In the genomic region with DNA sequence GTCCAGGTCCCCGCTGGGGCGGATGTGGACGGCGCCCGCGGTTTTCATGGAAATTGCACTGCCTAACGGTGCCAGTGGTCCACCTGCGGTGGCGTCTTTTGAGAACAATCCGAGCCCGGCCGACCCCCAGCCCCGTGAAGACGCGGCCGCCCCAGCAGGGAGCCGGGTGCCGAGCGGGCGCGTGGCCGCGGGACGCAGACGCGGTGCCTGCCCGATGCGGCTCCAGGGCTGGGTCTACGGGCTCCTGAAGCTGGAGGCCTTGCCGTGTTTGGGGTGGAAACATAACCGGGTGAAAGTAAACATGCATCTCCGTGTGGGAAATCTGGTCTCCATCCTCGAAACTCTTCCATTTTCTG, we compare ENCODE assay signal across 8 cellular contexts. TPM values are rescaled to one million over a fixed set of nuclear protein-coding genes. Genes with fewer than 3 reads are reported as not detected.
DNase-seq lines count a peak whose midpoint lies in the region; ATAC-seq lines count a peak whose summit lies in the region.

No MANE protein-coding gene starts in this region.

- peak overlapping the region; percentile 36 to 66 for H3K27ac ChIP-seq in esophagus (ENCODE audit: low read depth in 2 of 2, low read length in 1 of 2)

- H3K9me3 ChIP-seq in esophagus (ENCODE audit: control insufficient read depth in 2 of 2, insufficient read depth in 1 of 2, low read depth in 1 of 2, low read length in 1 of 2): no peaks in the 10 kb centered on the region
- H3K9me3 ChIP-seq in neuron (ENCODE audit: low read length): no peaks in the 10 kb centered on the region

- H3K4me1 ChIP-seq in esophagus (ENCODE audit: control insufficient read depth in 2 of 2, insufficient read depth in 2 of 2, low read length in 1 of 2) (peaks cover 0 to 9% of the 10 kb centered on the region in 2 donors), neuron (ENCODE audit: insufficient read depth, low read length) (peaks cover 17% of the 10 kb centered on the region)

- H3K27ac Mint-ChIP-seq in activated naive CD4-positive, alpha-beta T cell treated with anti-CD3 and anti-CD28 coated beads, Interleukin-2, amount 10 ng/mL, durations not matched to agents 7 days and 5 days: peak overlapping the region; percentile 89

- no peaks in the 10 kb centered on the region for H3K27me3 ChIP-seq in esophagus (ENCODE audit: control insufficient read depth in 1 of 2, insufficient read depth in 2 of 2, low read length in 2 of 2)
- H3K27me3 ChIP-seq in neuron (ENCODE audit: insufficient read depth, low read length): peaks cover 6% of the 10 kb centered on the region

- H3K9me3 Mint-ChIP-seq in activated naive CD4-positive, alpha-beta T cell treated with anti-CD3 and anti-CD28 coated beads, Interleukin-2, amount 10 ng/mL, durations not matched to agents 7 days and 5 days: peaks cover 8% of the 10 kb centered on the region

- peaks cover 40% of the 10 kb centered on the region for H3K36me3 Mint-ChIP-seq in activated naive CD4-positive, alpha-beta T cell treated with anti-CD3 and anti-CD28 coated beads, Interleukin-2, amount 10 ng/mL, durations not matched to agents 7 days and 5 days

- H3K4me3 ChIP-seq in esophagus (ENCODE audit: low read depth in 1 of 2, low read length in 2 of 2): peak overlapping the region; percentile 69 to 75
- peak overlapping the region; percentile 67 for H3K4me3 ChIP-seq in neuron (ENCODE audit: low read length)

- peaks cover 4% of the 10 kb centered on the region for H3K27me3 Mint-ChIP-seq in activated naive CD4-positive, alpha-beta T cell treated with anti-CD3 and anti-CD28 coated beads, Interleukin-2, amount 10 ng/mL, durations not matched to agents 7 days and 5 days

- peak; percentile 57 for DNase-seq in activated naive CD4-positive, alpha-beta T cell treated with anti-CD3 and anti-CD28 coated beads, Interleukin-2, amount 10 ng/mL, durations not matched to agents 7 days and 5 days
- no peak for DNase-seq in activated naive CD4-positive, alpha-beta T cell treated with Interleukin-2 at 50 U/mL for 16 hours
- DNase-seq in SW480 (ENCODE audit: low spot score) (peak; percentile 17), kidney tubule cell (ENCODE audit: low spot score) (no peak)

- H3K4me3 Mint-ChIP-seq in activated naive CD4-positive, alpha-beta T cell treated with anti-CD3 and anti-CD28 coated beads, Interleukin-2, amount 10 ng/mL, durations not matched to agents 7 days and 5 days: peak overlapping the region; percentile 91

- peak; percentile 30 for ATAC-seq in HG02884 (IDR thresholded peaks at IDR 0.05; ENCODE audit: unreplicated experiment)
- no peak for ATAC-seq in GM18870 (IDR thresholded peaks at IDR 0.05; ENCODE audit: unreplicated experiment)

- WGBS in esophagus, 2 donors: 0% methylated on average over 26 to 33 of the region's 33 CpGs

- peaks cover 48% of the 10 kb centered on the region for H3K4me1 Mint-ChIP-seq in activated naive CD4-positive, alpha-beta T cell treated with anti-CD3 and anti-CD28 coated beads, Interleukin-2, amount 10 ng/mL, durations not matched to agents 7 days and 5 days

- CTCF ChIA-PET in activated naive CD4-positive, alpha-beta T cell treated with anti-CD3 and anti-CD28 coated beads, Interleukin-2, amount 10 ng/mL, durations not matched to agents 7 days and 5 days (lab: Charles Lee): interaction anchor here (2.3 to 3.5 kb wide), 2 partner anchors 11 to 20 kb away, joined by 10 to 34 read pairs; no protein-coding TSS in a partner anchor

- no peaks in the 10 kb centered on the region for H3K36me3 ChIP-seq in esophagus (ENCODE audit: control insufficient read depth in 2 of 2, insufficient read depth in 2 of 2, low read length in 1 of 2)
- no peaks in the 10 kb centered on the region for H3K36me3 ChIP-seq in neuron (ENCODE audit: insufficient read depth, low read length)

- peak overlapping the region; percentile 15 for H2AFZ ChIP-seq in neuron (ENCODE audit: low read depth, low read length)

RNA-seq across cellular contexts. Expression of gene INPP4A, which starts 0.5 kb away (rescaled TPM):
- 1 to 10 TPM; 3.4 to 3.8 TPM for polyA plus RNA-seq in esophagus

Comparison
In these comparisons a context has a peak if more than half of its experiments do, and no peak if none do; other contexts are left out.
1. DNase-seq: peak in activated naive CD4-positive, alpha-beta T cell treated with anti-CD3 and anti-CD28 coated beads, Interleukin-2, amount 10 ng/mL, durations not matched to agents 7 days and 5 days (single experiment) and SW480 (single experiment); none in activated naive CD4-positive, alpha-beta T cell treated with Interleukin-2 at 50 U/mL for 16 hours (single experiment) and kidney tubule cell (single experiment).